ENCODE assay signal across 17 cellular contexts in the genomic region with DNA sequence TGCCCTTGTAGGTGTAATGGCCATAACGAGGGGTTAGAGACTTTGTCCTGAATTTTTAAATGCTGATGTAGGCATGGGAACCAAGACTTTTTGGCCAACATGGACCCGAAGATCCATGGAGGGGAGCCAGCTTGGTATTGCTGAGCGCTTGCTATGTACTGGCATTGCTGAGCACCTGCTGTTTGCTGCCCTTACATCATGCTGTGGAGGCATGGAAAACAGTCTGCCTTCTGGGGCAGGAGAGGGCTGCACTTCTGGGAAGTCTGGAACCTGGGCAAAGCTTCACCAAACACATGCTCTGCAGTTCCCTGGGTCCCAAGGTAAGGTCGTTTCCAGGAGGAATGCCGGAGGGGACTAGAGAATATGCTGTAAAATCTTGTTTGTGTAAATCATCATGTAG.
DNase-seq lines count a peak whose midpoint lies in the region; ATAC-seq and TF ChIP-seq lines count a peak whose summit lies in the region.
"Had no signal": no experiment of that assay in that cellular context is flagged by ENCODE, and none has a peak within 500 bp of the region (broad histone marks: within the 10 kb centered on the region; RNA-seq: fewer than 3 reads in every experiment).

No MANE protein-coding gene starts in this region.

- no peaks in the 10 kb centered on the region for H3K79me2 ChIP-seq in SK-N-SH (ENCODE audit: insufficient read depth)

- WGBS in SK-N-SH (ENCODE audit: low lambda C conversion rate), result 100% methylated on average over 4 of the region's 5 CpGs
- 100% methylated on average over 3 of the region's 5 CpGs; no CpG with 5 or more reads in 1 of the 2 experiments for WGBS in IMR-90 (ENCODE audit: extremely low coverage in 2 of 2, insufficient read length in 1 of 2), 2 experiments
- WGBS in neuronal stem cell (ENCODE audit: extremely low coverage in 2 of 2, insufficient read length in 2 of 2, insufficient replicate concordance in 1 of 2), 2 donors, result no CpG with 5 or more reads among the region's 5 CpGs

- H3K4me1 ChIP-seq in SK-N-SH (ENCODE audit: control insufficient read depth in 1 of 2, insufficient read depth in 2 of 2, low read depth in 1 of 2, low read length in 1 of 2), result peaks cover 8 to 21% of the 10 kb centered on the region in 2 experiments
- peaks cover 13% of the 10 kb centered on the region for H3K4me1 ChIP-seq in IMR-90 (ENCODE audit: control insufficient read depth, insufficient read depth, low read length)
- H3K4me1 ChIP-seq in neuronal stem cell (ENCODE audit: control insufficient read depth in 2 of 2, insufficient read depth in 1 of 2, low read depth in 1 of 2, low read length in 2 of 2), result peaks cover 0 to 5% of the 10 kb centered on the region in 2 donors

- H2BK120ac ChIP-seq in IMR-90 (ENCODE audit: low read depth, low read length) (peak overlapping the region; percentile 88), neuronal stem cell (ENCODE audit: low read depth, low read length) (no peak overlapping the region)

- peak overlapping the region; percentile 84 for H2BK20ac ChIP-seq in IMR-90 (ENCODE audit: low read depth, low read length)

- dilution Hi-C loops in IMR-90 (cut with HindIII; ENCODE audit: low sequenced_read_pairs, unreplicated experiment), result no loop called here

- no peak for TF ChIP-seq RAD21 in SK-N-SH (IDR thresholded peaks at IDR 0.05; ENCODE audit: low read length)
- no peak for TF ChIP-seq RAD21 in IMR-90 (IDR thresholded peaks at IDR 0.05; ENCODE audit: low read length)

- H3K9me3 ChIP-seq in SK-N-SH (no peaks in the 10 kb centered on the region), IMR-90 (ENCODE audit: control insufficient read depth, insufficient read depth, low read length) (no peaks in the 10 kb centered on the region), neuronal stem cell (replicated peaks in 1 of 2; ENCODE audit: control insufficient read depth in 2 of 2, insufficient read depth in 1 of 2, low read depth in 1 of 2, low read length in 2 of 2) (no peaks in the 10 kb centered on the region)
- H3K9me3 ChIP-seq: HAP-1, MG63 had no signal

- peak overlapping the region; percentile 75 for H3K4ac ChIP-seq in IMR-90 (ENCODE audit: low read depth, low read length)
- H3K4ac ChIP-seq in neuronal stem cell (ENCODE audit: low read length), result no peak overlapping the region

- no TSS peak for BruUV-seq in IMR-90 (replicated peaks; lab: Mats Ljungman, UMichigan)

- H3K27ac ChIP-seq in SK-N-SH (ENCODE audit: low read depth in 2 of 2, low read length in 1 of 2) (peak overlapping the region in 1 of 2 experiments; percentile 71; a peak in 1 of 4 replicates), IMR-90 (ENCODE audit: insufficient read depth, low read length) (no peak overlapping the region), neuronal stem cell (replicated peaks; ENCODE audit: low read length) (no peak overlapping the region)
- H3K27ac ChIP-seq: GM23248 had no signal

- H3K9ac ChIP-seq in SK-N-SH (no peak overlapping the region), IMR-90 (ENCODE audit: low read depth, low read length) (no peak overlapping the region), neuronal stem cell (ENCODE audit: low read depth, low read length, poor library complexity) (no peak overlapping the region)
- H3K9ac ChIP-seq: GM23248 had no signal

- H2BK12ac ChIP-seq in neuronal stem cell (ENCODE audit: low read length), result no peak overlapping the region

- H2AFZ ChIP-seq in SK-N-SH (ENCODE audit: low read depth) (no peak overlapping the region), IMR-90 (replicated peaks; ENCODE audit: low read length, poor library complexity) (no peak overlapping the region), neuronal stem cell (ENCODE audit: low read length) (no peak overlapping the region)

- no peak overlapping the region for H2AK9ac ChIP-seq in IMR-90 (replicated peaks; ENCODE audit: low read depth, low read length, poor library complexity)

- H3K14ac ChIP-seq in IMR-90 (replicated peaks; ENCODE audit: low read depth, low read length), result peak overlapping the region; percentile 80
- H3K14ac ChIP-seq in neuronal stem cell (ENCODE audit: low read length), result no peak overlapping the region

- H3K27me3 ChIP-seq in SK-N-SH (ENCODE audit: insufficient read depth) (no peaks in the 10 kb centered on the region), IMR-90 (ENCODE audit: control insufficient read depth, insufficient read depth, low read length) (no peaks in the 10 kb centered on the region), neuronal stem cell (ENCODE audit: control insufficient read depth in 3 of 3, insufficient read depth in 3 of 3, low read depth in 1 of 3, low read length in 3 of 3) (no peaks in the 10 kb centered on the region)
- H3K27me3 ChIP-seq: MG63 had no signal

- H4K20me1 ChIP-seq in SK-N-SH (ENCODE audit: insufficient read depth), result no peaks in the 10 kb centered on the region
- H4K20me1 ChIP-seq in IMR-90 (ENCODE audit: insufficient read depth, low read length), result no peaks in the 10 kb centered on the region

- H3K56ac ChIP-seq in IMR-90 (ENCODE audit: extremely low read depth, insufficient read depth, low read length), result no peak overlapping the region

- no peak overlapping the region for H2BK5ac ChIP-seq in IMR-90 (ENCODE audit: low read depth, low read length, poor library complexity, severe bottlenecking)
- H2BK5ac ChIP-seq in neuronal stem cell (ENCODE audit: low read length), result no peak overlapping the region

- no peak for TF ChIP-seq EP300 in SK-N-SH (IDR thresholded peaks at IDR 0.05; ENCODE audit: borderline replicate concordance in 1 of 2, low read depth in 1 of 2, low read length in 1 of 2)

- peak overlapping the region; percentile 61 for H3K18ac ChIP-seq in IMR-90 (ENCODE audit: low read depth, low read length)
- no peak overlapping the region for H3K18ac ChIP-seq in neuronal stem cell (ENCODE audit: low read length)

- DNase-seq in SK-N-SH, result no peak
- DNase-seq in IMR-90, result no peak
- no peak for DNase-seq in epithelial cell of proximal tubule (ENCODE audit: low read depth)
- no peak for DNase-seq in activated effector memory CD4-positive, alpha-beta T cell treated with anti-CD3 and anti-CD28 coated beads, Interleukin-2, amount 50 U/mL, for 16 hours
- DNase-seq in neuronal stem cell (ENCODE audit: low spot score), result no peak
- DNase-seq: GM23248, Kasumi-1, MG63, NCI-H187 treated with DMSO at 0.1 percent for 48 hours, NCI-H82, OCI-M1, SW 1271, T-helper 17 cell had no signal

- H3K23ac ChIP-seq in IMR-90 (ENCODE audit: low read depth, low read length), result no peak overlapping the region
- no peak overlapping the region for H3K23ac ChIP-seq in neuronal stem cell (ENCODE audit: low read depth, low read length, poor library complexity)

- no peak for TF ChIP-seq POLR2A in IMR-90 (IDR thresholded peaks at IDR 0.05; ENCODE audit: low read depth, low read length)

- H2BK15ac ChIP-seq in IMR-90 (ENCODE audit: low read depth, low read length), result peak overlapping the region; percentile 38; the same call in 1 of the 3 replicates
- no peak overlapping the region for H2BK15ac ChIP-seq in neuronal stem cell (ENCODE audit: low read length)

- intact Hi-C loops in IMR-90 (cut with micrococcal nuclease), result no loop called here

- no peak overlapping the region; the same call in 1 of the 2 replicates for H4K5ac ChIP-seq in IMR-90 (ENCODE audit: low read depth, low read length)

- no peaks in the 10 kb centered on the region for H3K36me3 ChIP-seq in SK-N-SH (replicated peaks in 1 of 2; ENCODE audit: control insufficient read depth in 1 of 2, insufficient read depth in 2 of 2, low read length in 1 of 2)
- no peaks in the 10 kb centered on the region for H3K36me3 ChIP-seq in IMR-90 (ENCODE audit: control insufficient read depth, insufficient read depth, low read length)
- H3K36me3 ChIP-seq in neuronal stem cell (replicated peaks in 1 of 2; ENCODE audit: control insufficient read depth in 2 of 2, insufficient read depth in 2 of 2, low read length in 2 of 2), result no peaks in the 10 kb centered on the region
- H3K36me3 ChIP-seq: HAP-1, MG63 had no signal

- H3K4me2 ChIP-seq in SK-N-SH, result peak overlapping the region; percentile 54
- no peak overlapping the region for H3K4me2 ChIP-seq in IMR-90 (ENCODE audit: low read depth, low read length)
- H3K4me2 ChIP-seq in neuronal stem cell (ENCODE audit: insufficient read depth, low read length, poor library complexity, severe bottlenecking), result no peak overlapping the region

- peaks cover 11% of the 10 kb centered on the region for H3F3A ChIP-seq in SK-N-SH (replicated peaks; ENCODE audit: insufficient read depth)

- H2AK5ac ChIP-seq in IMR-90 (ENCODE audit: low read depth, low read length), result peak overlapping the region; percentile 85
- H2AK5ac ChIP-seq in neuronal stem cell (ENCODE audit: low read depth, low read length), result no peak overlapping the region

- no peaks in the 10 kb centered on the region; a peak in 1 of 4 replicates for H3K79me1 ChIP-seq in IMR-90 (ENCODE audit: low read depth in 1 of 2, low read length in 2 of 2)
- H3K79me1 ChIP-seq in neuronal stem cell (ENCODE audit: low read depth, low read length), result no peaks in the 10 kb centered on the region

- H3K9me2 ChIP-seq in SK-N-SH, result no peaks in the 10 kb centered on the region

- in situ Hi-C loops in IMR-90 (cut with MboI; ENCODE audit: low sequenced_read_pairs), result no loop called here

- CTCF ChIA-PET in SK-N-SH (lab: Yijun Ruan, JAX), result interaction anchor here (1.0 to 4.0 kb wide), 5 partner anchors 16 to 393 kb away, joined by 3 to 30 read pairs (median 5); no protein-coding TSS in a partner anchor
- CTCF ChIA-PET in IMR-90 (lab: Yijun Ruan, JAX), result no interaction called here

- ATAC-seq in SK-N-SH treated with all-trans-retinoic acid at 6 μM for 48 hours, result no peak
- ATAC-seq in IMR-90 (ENCODE audit: low read depth), result no peak
- no peak for ATAC-seq in HG02840 (IDR thresholded peaks at IDR 0.05; ENCODE audit: low FRiP score, unreplicated experiment)
- ATAC-seq: Right ventricle myocardium inferior, T-helper 17 cell had no signal

- POLR2A ChIA-PET in SK-N-SH (lab: Yijun Ruan, JAX), result no interaction called here
- POLR2A ChIA-PET in IMR-90 (lab: Charles Lee; ENCODE audit: unreplicated experiment), result no interaction called here

- TF ChIP-seq CTCF in SK-N-SH (IDR thresholded peaks at IDR 0.05) (no peak), IMR-90 (conservative IDR thresholded peaks at IDR 0.05; ENCODE audit: low read depth, low read length) (no peak), epithelial cell of proximal tubule (conservative IDR thresholded peaks at IDR 0.05; ENCODE audit: low read depth, low read length) (no peak)

- 0 out of 2 replicates have a peak overlapping the region, but pooled peaks have one; percentile 5 for H4K91ac ChIP-seq in IMR-90 (ENCODE audit: insufficient read depth, low read depth, low read length)
- no peak overlapping the region for H4K91ac ChIP-seq in neuronal stem cell (ENCODE audit: low read depth, low read length, poor library complexity)

- H3K4me3 ChIP-seq in SK-N-SH (ENCODE audit: low read depth in 2 of 2, low read length in 1 of 2), result no peak overlapping the region
- no peak overlapping the region for H3K4me3 ChIP-seq in IMR-90 (ENCODE audit: insufficient read depth, low read depth, low read length)
- H3K4me3 ChIP-seq in epithelial cell of proximal tubule (ENCODE audit: low read depth, low read length), result peak overlapping the region; percentile 9
- H3K4me3 ChIP-seq in neuronal stem cell (ENCODE audit: low read length in 2 of 2), result no peak overlapping the region
- H3K4me3 ChIP-seq: GM23248, HAP-1, MG63 had no signal

- peak overlapping the region; percentile 11 to 36; a peak in 2 of 4 replicates for H4K8ac ChIP-seq in IMR-90 (ENCODE audit: low read depth in 2 of 2, low read length in 2 of 2)
- no peak overlapping the region for H4K8ac ChIP-seq in neuronal stem cell (ENCODE audit: low read depth, low read length)

- H3K9me1 ChIP-seq in IMR-90 (ENCODE audit: insufficient read depth, low read length), result peaks cover 19% of the 10 kb centered on the region
